26 cellular contexts compared by ENCODE assay signal in genomic region chr6:150878347-150879213, GRCh38. TPM values are rescaled to one million over a fixed set of nuclear protein-coding genes. Genes with fewer than 3 reads are reported as not detected.
A peak's percentile ranks its signal among the peaks of the same experiment; 100 is the strongest.
DNase-seq lines count a peak whose midpoint lies in the region; ATAC-seq, FAIRE-seq and TF ChIP-seq lines count a peak whose summit lies in the region.
"Had no signal": no experiment of that assay in that cellular context is flagged by ENCODE, and none has a peak within 500 bp of the region (broad histone marks: within the 10 kb centered on the region; RNA-seq: fewer than 3 reads in every experiment).

No MANE protein-coding gene starts in this region.

- peaks cover 5% of the 10 kb centered on the region; the same call in 1 of the 2 replicates for H3K79me1 ChIP-seq in H1 (ENCODE audit: low read depth, low read length)

- no peak overlapping the region for H3K56ac ChIP-seq in H1 (replicated peaks; ENCODE audit: insufficient read length, low read depth, low read length)

- 47% methylated on average over 9 of the region's 9 CpGs; no CpG with 5 or more reads in 1 of the 2 experiments for WGBS in H1 (ENCODE audit: extremely low coverage in 1 of 2, insufficient coverage in 1 of 2, insufficient read length in 1 of 2, insufficient replicate concordance in 2 of 2, low coverage in 1 of 2, low lambda C conversion rate in 2 of 2, missing lambda C conversion rate in 1 of 2), 2 experiments
- 31 to 42% methylated on average over 3 to 5 of the region's 9 CpGs for WGBS in mesodermal cell (ENCODE audit: insufficient coverage in 2 of 2), 2 experiments

- TF ChIP-seq CTCF in Calu3 (IDR thresholded peaks at IDR 0.05; ENCODE audit: unreplicated experiment) (no peak), HEK293 (tag by site-specific recombination; IDR thresholded peaks at IDR 0.05) (no peak), H1 (IDR thresholded peaks at IDR 0.05; ENCODE audit: control extremely low read depth in 1 of 3, insufficient read depth in 1 of 3, low read depth in 1 of 3, low read length in 3 of 3) (no peak), vagina (IDR thresholded peaks at IDR 0.05) (no peak)

- no peak overlapping the region for H4K8ac ChIP-seq in H1 (ENCODE audit: extremely low read depth, insufficient read depth, low read length)

- CTCF ChIA-PET in Calu3 (lab: Charles Lee) (interaction anchor here (0.7 to 2.2 kb wide), 6 partner anchors 13 to 63 kb away, joined by 3 to 10 read pairs (median 4); partner anchors contain the start of gene MTHFD1L), HEK293 (lab: Yijun Ruan, JAX) (interaction anchor here (0.7 to 4.1 kb wide), 6 partner anchors 8 to 446 kb away, joined by 3 to 18 read pairs (median 6); no protein-coding TSS in a partner anchor), H1 (lab: Charles Lee; ENCODE audit: partially characterized antibody) (interaction anchor here (0.6 to 3.0 kb wide), 11 partner anchors 9 to 691 kb away, joined by 3 to 21 read pairs (median 3); partner anchors contain the start of gene MTHFD1L)

- H2BK20ac ChIP-seq in H1 (ENCODE audit: low read length) = no peak overlapping the region

- no peak overlapping the region for H2BK15ac ChIP-seq in H1 (ENCODE audit: low read length)

- H3K36me3 ChIP-seq in HEK293 (ENCODE audit: control insufficient read depth in 2 of 2, insufficient read depth in 1 of 2, low read length in 2 of 2) = peaks cover 0 to 9% of the 10 kb centered on the region in 2 experiments; a peak in 2 of 3 replicates
- H3K36me3 ChIP-seq in H1 (ENCODE audit: control insufficient read depth in 2 of 4, insufficient read depth in 4 of 4, low read length in 3 of 4) = peaks cover 3 to 26% (median 9%) of the 10 kb centered on the region in 4 experiments; a peak in 5 of 8 replicates
- peaks cover 53% of the 10 kb centered on the region for H3K36me3 ChIP-seq in mesodermal cell (ENCODE audit: control insufficient read depth, insufficient read depth, low read length)
- H3K36me3 ChIP-seq in vagina = no peaks in the 10 kb centered on the region
- H3K36me3 ChIP-seq: adrenal gland had no signal

- TF ChIP-seq POLR2A in H1 (IDR thresholded peaks at IDR 0.05; ENCODE audit: control extremely low read depth in 1 of 2, low read depth in 2 of 2, low read length in 2 of 2) (no peak; a peak in 1 of 3 replicates), vagina (IDR thresholded peaks at IDR 0.05) (no peak)

- H3K4me3 ChIP-seq in HEK293 (ENCODE audit: low read depth, low read length) (no peak overlapping the region), H1 (ENCODE audit: extremely low read depth in 1 of 4, insufficient read depth in 2 of 4, low read depth in 3 of 4, low read length in 4 of 4) (peak overlapping the region in 3 of 4 experiments; percentile 33 to 40 (median 40); a peak in 6 of 8 replicates), mesodermal cell (ENCODE audit: extremely low read depth, insufficient read depth, low read length, poor library complexity, severe bottlenecking) (no peak overlapping the region), vagina (no peak overlapping the region)
- H3K4me3 ChIP-seq: adrenal gland, left lung had no signal

- peaks cover 2 to 6% of the 10 kb centered on the region in 2 experiments for H4K20me1 ChIP-seq in H1 (replicated peaks in 1 of 2; ENCODE audit: control insufficient read depth in 1 of 2, insufficient read depth in 2 of 2, low read length in 2 of 2)

- H3K27me3 ChIP-seq in H1 (replicated peaks in 1 of 4; ENCODE audit: control insufficient read depth in 3 of 4, extremely low read depth in 1 of 4, insufficient read depth in 3 of 4, low read length in 3 of 4) = no peaks in the 10 kb centered on the region
- H3K27me3 ChIP-seq in vagina = no peaks in the 10 kb centered on the region
- H3K27me3 ChIP-seq: adrenal gland, left lung had no signal

- no peak overlapping the region for H3K4ac ChIP-seq in H1 (replicated peaks; ENCODE audit: insufficient read length, low read depth, low read length)

- peak overlapping the region; percentile 33 for H3K27ac Mint-ChIP-seq in Calu3 (ENCODE audit: unreplicated experiment)
- H3K27ac Mint-ChIP-seq: natural killer cell had no signal

- H3K14ac ChIP-seq in H1 (ENCODE audit: insufficient read length) = no peak overlapping the region

- no peaks in the 10 kb centered on the region for H3K9me3 Mint-ChIP-seq in Calu3 (ENCODE audit: low read depth, unreplicated experiment)
- H3K9me3 Mint-ChIP-seq: CD4-positive, CD25-positive, alpha-beta regulatory T cell; natural killer cell had no signal

- DNase-seq in Calu3 (no peak), H1 (ENCODE audit: low read depth in 1 of 2, low spot score in 2 of 2) (no peak), DMS53 (lab: John Stamatoyannopoulos, UW) (no peak), HCEC 1CT (no peak), vagina (ENCODE audit: extremely low spot score in 2 of 2) (no peak)
- DNase-seq: activated CD4-positive, alpha-beta T cell treated with anti-CD3 and anti-CD28 coated beads, Interleukin-2, amount 50 U/mL, for 48 hours; activated CD4-positive, CD25-positive, alpha-beta regulatory T cell; activated effector memory CD4-positive, alpha-beta T cell treated with anti-CD3 and anti-CD28 coated beads, Interleukin-2, amount 50 U/mL, for 16 hours; adrenal gland; CD4-positive, CD25-positive, alpha-beta regulatory T cell; cortex of kidney; DMS 273 treated with DMSO at 0.1 percent for 48 hours; GF-D8; KBM-7; left lung; midbrain; MM.1S; natural killer cell; NCI-H1436; NCI-H2171; NCI-H526 had no signal

- H3K4me1 Mint-ChIP-seq in Calu3 (ENCODE audit: low read depth, unreplicated experiment) = peaks cover 23% of the 10 kb centered on the region
- H3K4me1 Mint-ChIP-seq: natural killer cell had no signal

- H3K79me2 ChIP-seq in H1 (ENCODE audit: control insufficient read depth in 1 of 2, insufficient read depth in 2 of 2, low read length in 2 of 2) = peaks cover 0 to 71% of the 10 kb centered on the region in 2 experiments; a peak in 3 of 4 replicates

- no peak overlapping the region for H2AK5ac ChIP-seq in H1 (ENCODE audit: low read depth, low read length)

- no peaks in the 10 kb centered on the region for H3K27me3 Mint-ChIP-seq in Calu3 (ENCODE audit: unreplicated experiment)
- H3K27me3 Mint-ChIP-seq: CD4-positive, CD25-positive, alpha-beta regulatory T cell had no signal

- H3K9me3 ChIP-seq in HEK293 (ENCODE audit: control insufficient read depth, insufficient read depth, low read depth, low read length) (no peaks in the 10 kb centered on the region), H1 (ENCODE audit: insufficient read depth in 2 of 2, low read depth in 1 of 2, low read length in 1 of 2) (no peaks in the 10 kb centered on the region), mesodermal cell (ENCODE audit: control insufficient read depth, low read length) (no peaks in the 10 kb centered on the region), vagina (no peaks in the 10 kb centered on the region)
- H3K9me3 ChIP-seq: adrenal gland, left lung had no signal

- peaks cover 6% of the 10 kb centered on the region for H3K4me1 ChIP-seq in HEK293 (ENCODE audit: control insufficient read depth, insufficient read depth, low read length)
- peaks cover 2 to 21% (median 11%) of the 10 kb centered on the region in 4 experiments; a peak in 6 of 7 replicates for H3K4me1 ChIP-seq in H1 (replicated peaks in 1 of 4; ENCODE audit: control insufficient read depth in 3 of 4, insufficient read depth in 4 of 4, low read length in 3 of 4)
- peaks cover 35% of the 10 kb centered on the region for H3K4me1 ChIP-seq in mesodermal cell (ENCODE audit: control insufficient read depth, insufficient read depth, low read length, poor library complexity, severe bottlenecking)
- peaks cover 17% of the 10 kb centered on the region for H3K4me1 ChIP-seq in vagina
- H3K4me1 ChIP-seq: left lung had no signal

- TF ChIP-seq EP300 in H1 (IDR thresholded peaks at IDR 0.05; ENCODE audit: borderline replicate concordance in 1 of 2, low read depth in 2 of 2, low read length in 2 of 2) = no peak

- no peak overlapping the region for H4K5ac ChIP-seq in H1 (ENCODE audit: insufficient read length, low read depth, low read length)

- no peak for ATAC-seq in HG03460 (IDR thresholded peaks at IDR 0.05; ENCODE audit: unreplicated experiment)
- ATAC-seq: left lung, natural killer cell had no signal

- H3K4me3 Mint-ChIP-seq in Calu3 (ENCODE audit: low read depth, unreplicated experiment) = no peak overlapping the region
- H3K4me3 Mint-ChIP-seq: CD4-positive, CD25-positive, alpha-beta regulatory T cell; natural killer cell had no signal

- peak; percentile 45 for FAIRE-seq in H1 (lab: Jason Lieb, UNC)
- FAIRE-seq: urothelium cell line had no signal

- no peak overlapping the region for H3K9ac ChIP-seq in H1 (replicated peaks in 1 of 4; ENCODE audit: extremely low read depth in 1 of 4, low read depth in 3 of 4, low read length in 3 of 4)

- intact Hi-C loops in Calu3 (cut with micrococcal nuclease; ENCODE audit: unreplicated experiment) (loop anchor here (5.0 kb wide), 3 partner anchors 41 to 466 kb away; no protein-coding TSS in a partner anchor), vagina (cut with DNase I) (no loop called here)

- POLR2A ChIA-PET in HEK293 (lab: Yijun Ruan, JAX) = no interaction called here
- POLR2A ChIA-PET in H1 (lab: Charles Lee; ENCODE audit: partially characterized antibody) = interaction anchor here (0.7 to 6.5 kb wide), 8 partner anchors 9 to 446 kb away, joined by 3 to 69 read pairs (median 4); partner anchors contain the start of gene MTHFD1L

- H2BK12ac ChIP-seq in H1 (ENCODE audit: low read depth, low read length) = no peak overlapping the region

- no peak overlapping the region for H2AFZ ChIP-seq in H1 (ENCODE audit: low read length)

- H3K23ac ChIP-seq in H1 (ENCODE audit: insufficient read length) = no peak overlapping the region

- no peaks in the 10 kb centered on the region for H3K23me2 ChIP-seq in H1 (ENCODE audit: low read depth, low read length)

- no peak overlapping the region for H3K18ac ChIP-seq in H1 (ENCODE audit: extremely low read depth, low read length)

- peak overlapping the region; percentile 67; the same call in 1 of the 2 replicates for H2BK5ac ChIP-seq in H1 (ENCODE audit: low read depth, low read length)

- no peak overlapping the region for H2BK120ac ChIP-seq in H1 (replicated peaks; ENCODE audit: low read depth, low read length)

- H4K91ac ChIP-seq in H1 (replicated peaks; ENCODE audit: insufficient read length, low read length) = no peak overlapping the region

- no peak for TF ChIP-seq RAD21 in H1 (IDR thresholded peaks at IDR 0.05 in 1 of 2, conservative IDR thresholded peaks at IDR 0.05 in 1 of 2; ENCODE audit: low read depth in 2 of 2, low read length in 2 of 2)

- peaks cover 27% of the 10 kb centered on the region for H3K36me3 Mint-ChIP-seq in Calu3 (ENCODE audit: insufficient read depth, unreplicated experiment)
- H3K36me3 Mint-ChIP-seq: natural killer cell had no signal

- peak overlapping the region; percentile 36 to 74 for H3K4me2 ChIP-seq in H1 (ENCODE audit: insufficient read depth in 1 of 2, low read depth in 2 of 2, low read length in 2 of 2)

- H3K27ac ChIP-seq in HEK293 (ENCODE audit: extremely low read depth, low read depth, low read length) (no peak overlapping the region), H1 (ENCODE audit: low read depth, low read length) (peak overlapping the region; percentile 67; the same call in 1 of the 2 replicates), mesodermal cell (ENCODE audit: low read depth, low read length, severe bottlenecking) (peak overlapping the region; percentile 71), vagina (no peak overlapping the region)
- H3K27ac ChIP-seq: adrenal gland, left lung, RWPE1 had no signal

- BruUV-seq in Calu3 (replicated peaks; lab: Mats Ljungman, UMichigan) = no TSS peak

RNA-seq across cellular contexts. Expression of gene MTHFD1L, which starts 13.1 kb away (rescaled TPM):
- total RNA-seq in Calu3 (2022) (37.2 and 47.8 TPM in 2 replicates), vagina (2.7 TPM)
- total RNA-seq in H1 (2021; fragmentation: NEBNext Ultra II Directional; extraction: Animal tissue kit (Norgen Biotek cat#: 25700)) = 104 and 105 TPM in 2 replicates
- polyA plus RNA-seq in H1 (2011; rRNA removed) = 26.3 and 29.2 TPM in 2 replicates
- 32.1 TPM for polyA plus RNA-seq in H1 (2011; cell fraction: cytosol; rRNA removed)
- 32.1 TPM for polyA plus RNA-seq in H1 (2011; cell fraction: nucleus; rRNA removed)
- 57.6 to 75.9 TPM (median 64.8 TPM) in 4 replicates for polyA plus RNA-seq in H1 (2012, experiment 1 of 2)
- 41.3 TPM for polyA plus RNA-seq in H1 (2012, experiment 2 of 2)
- polyA plus RNA-seq in H1 (2013, experiment 1 of 2) = 43.7 TPM
- 43.9 TPM for polyA plus RNA-seq in H1 (2013, experiment 2 of 2)
- polyA minus RNA-seq in H1 (2011; rRNA and poly(A)+ RNA removed) = 56.7 and 64.4 TPM in 2 replicates
- polyA minus RNA-seq in H1 (2011; cell fraction: cytosol; rRNA and poly(A)+ RNA removed) = 40.2 TPM
- polyA minus RNA-seq in H1 (2011; cell fraction: nucleus; rRNA and poly(A)+ RNA removed) = 74.9 TPM
- polyA plus RNA-seq in mesodermal cell (2013, experiment 1 of 2) = 62.4 TPM
- 60.0 TPM for polyA plus RNA-seq in mesodermal cell (2013, experiment 2 of 2)

Comparison
In these comparisons a context has a peak if more than half of its experiments do, and no peak if none do; other contexts are left out.
1. H3K27ac ChIP-seq: peak in H1 (single experiment) and mesodermal cell (single experiment); none in HEK293 (single experiment) and vagina (single experiment).
2. H3K4me3 ChIP-seq: peak in H1 (3 of 4); none in HEK293 (single experiment), mesodermal cell (single experiment) and vagina (0 of 2).
3. RNA of gene MTHFD1L, which starts 13.1 kb away (total RNA-seq): 104 to 105 TPM in H1 and 37.2 to 47.8 TPM in Calu3; 2.7 TPM in vagina (single experiment); every median in the first group is over 10 times any median in the second.